Comparison of ENCODE assay signal across 22 cellular contexts in genomic region chr12:69885656-69886055, GRCh38.
DNase-seq lines count a peak whose midpoint lies in the region; ATAC-seq and TF ChIP-seq lines count a peak whose summit lies in the region.
"Had no signal": no experiment of that assay in that cellular context is flagged by ENCODE, and none has a peak within 500 bp of the region (broad histone marks: within the 10 kb centered on the region; RNA-seq: fewer than 3 reads in every experiment).

No MANE protein-coding gene starts in this region.

- H3K9me2 ChIP-seq in DOHH2 (replicated peaks; ENCODE audit: control insufficient read depth, low read length) (no peaks in the 10 kb centered on the region), Loucy (replicated peaks; ENCODE audit: low read depth, low read length) (no peaks in the 10 kb centered on the region)

- H3K4me3 ChIP-seq in DOHH2 (ENCODE audit: low read length) (0 out of 2 replicates have a peak overlapping the region, but pooled peaks have one; percentile 5), Loucy (ENCODE audit: low read length, poor library complexity, severe bottlenecking) (no peak overlapping the region)
- H3K4me3 ChIP-seq in CD8-positive, alpha-beta T cell (ENCODE audit: low read depth, low read length), result no peak overlapping the region
- H3K4me3 ChIP-seq: hepatocyte, ovary, PC-9, sigmoid colon, SJSA1 had no signal

- H3K79me2 ChIP-seq in DOHH2 (ENCODE audit: control insufficient read depth, low read length) (no peaks in the 10 kb centered on the region), Loucy (ENCODE audit: insufficient read depth, low read length) (no peaks in the 10 kb centered on the region)
- H3K79me2 ChIP-seq: hepatocyte had no signal

- DNase-seq in left ventricle myocardium superior (no peak), HCEC 1CT (no peak)
- DNase-seq in CD8-positive, alpha-beta T cell, result no peak
- DNase-seq: activated CD4-positive, CD25-positive, alpha-beta regulatory T cell; activated CD8-positive, alpha-beta memory T cell treated with anti-CD3 and anti-CD28 coated beads for 24 hours; activated naive CD8-positive, alpha-beta T cell treated with anti-CD3 and anti-CD28 coated beads for 36 hours; endodermal cell; naive B cell; ovary; PC-9; sigmoid colon; stimulated activated naive CD8-positive, alpha-beta T cell treated with anti-CD3 and anti-CD28 coated beads, Interleukin-15, amount 100 ng/mL, for 72 hours; T-helper 2 cell had no signal

- no peak overlapping the region for H3K9ac ChIP-seq in Loucy (ENCODE audit: low read depth, low read length, poor library complexity, severe bottlenecking)

- H3K36me3 ChIP-seq in DOHH2 (ENCODE audit: control insufficient read depth, low read length) (no peaks in the 10 kb centered on the region), Loucy (ENCODE audit: insufficient read depth, low read length) (no peaks in the 10 kb centered on the region)
- no peaks in the 10 kb centered on the region for H3K36me3 ChIP-seq in CD8-positive, alpha-beta T cell (ENCODE audit: insufficient read depth, low read length)
- H3K36me3 ChIP-seq: ovary, sigmoid colon, SJSA1 had no signal

- TF ChIP-seq CTCF in DOHH2 (IDR thresholded peaks at IDR 0.05; ENCODE audit: low read depth, low read length, poor library complexity, severe bottlenecking) (no peak), Loucy (conservative IDR thresholded peaks at IDR 0.05; ENCODE audit: low read length) (no peak)
- TF ChIP-seq CTCF in CD8-positive, alpha-beta T cell (IDR thresholded peaks at IDR 0.05), result no peak

- peaks cover 24% of the 10 kb centered on the region for H3K4me1 ChIP-seq in DOHH2 (ENCODE audit: control insufficient read depth, low read length)
- no peaks in the 10 kb centered on the region for H3K4me1 ChIP-seq in Loucy (ENCODE audit: insufficient read depth, low read length, poor library complexity, severe bottlenecking)
- no peaks in the 10 kb centered on the region for H3K4me1 ChIP-seq in CD8-positive, alpha-beta T cell (ENCODE audit: insufficient read depth, low read length)
- H3K4me1 ChIP-seq: sigmoid colon, SJSA1 had no signal

- H3K4me1 Mint-ChIP-seq in CD8-positive, alpha-beta T cell (ENCODE audit: low read depth), result no peaks in the 10 kb centered on the region
- H3K4me1 Mint-ChIP-seq: activated naive CD8-positive, alpha-beta T cell treated with anti-CD3 and anti-CD28 coated beads for 36 hours; endodermal cell; naive B cell; stimulated activated naive CD8-positive, alpha-beta T cell treated with anti-CD3 and anti-CD28 coated beads, Interleukin-15, amount 100 ng/mL, for 72 hours had no signal

- no peaks in the 10 kb centered on the region for H4K20me1 ChIP-seq in DOHH2 (ENCODE audit: control insufficient read depth, insufficient read depth, low read depth, low read length)
- H4K20me1 ChIP-seq in Loucy (ENCODE audit: insufficient read depth, low read length, poor library complexity, severe bottlenecking), result no peaks in the 10 kb centered on the region

- intact Hi-C loops in left ventricle myocardium superior (cut with micrococcal nuclease), result no loop called here
- intact Hi-C loops in CD8-positive, alpha-beta T cell (cut with DNase I, micrococcal nuclease), result no loop called here

- peak overlapping the region; percentile 28 for H3K4me2 ChIP-seq in DOHH2 (ENCODE audit: low read length)
- H3K4me2 ChIP-seq in Loucy (ENCODE audit: low read depth, low read length, poor library complexity, severe bottlenecking), result no peak overlapping the region
- H3K4me2 ChIP-seq: hepatocyte, PC-9 had no signal

- no peak overlapping the region for H3K27ac Mint-ChIP-seq in CD8-positive, alpha-beta T cell
- H3K27ac Mint-ChIP-seq: activated naive CD8-positive, alpha-beta T cell treated with anti-CD3 and anti-CD28 coated beads for 36 hours; endodermal cell; stimulated activated naive CD8-positive, alpha-beta T cell treated with anti-CD3 and anti-CD28 coated beads, Interleukin-15, amount 100 ng/mL, for 72 hours; type B pancreatic cell had no signal

- ATAC-seq in GM18861 (IDR thresholded peaks at IDR 0.05; ENCODE audit: unreplicated experiment) (peak; percentile 72), HG02885 (IDR thresholded peaks at IDR 0.05; ENCODE audit: poor library complexity, unreplicated experiment) (peak; percentile 90), left ventricle myocardium superior (no peak), HG02970 (IDR thresholded peaks at IDR 0.05; ENCODE audit: low FRiP score, unreplicated experiment) (no peak)
- no peak for ATAC-seq in CD8-positive, alpha-beta T cell
- ATAC-seq: stimulated activated naive CD8-positive, alpha-beta T cell treated with anti-CD3 and anti-CD28 coated beads, Interleukin-15, amount 100 ng/mL, for 72 hours had no signal

- H3K9me3 ChIP-seq in DOHH2 (ENCODE audit: control insufficient read depth, insufficient read depth, low read length), result no peaks in the 10 kb centered on the region
- H3K9me3 ChIP-seq in Loucy (ENCODE audit: insufficient read depth, low read depth, low read length), result no peaks in the 10 kb centered on the region
- no peaks in the 10 kb centered on the region for H3K9me3 ChIP-seq in CD8-positive, alpha-beta T cell (ENCODE audit: low read length)
- H3K9me3 ChIP-seq: ovary, sigmoid colon, SJSA1 had no signal

- H3K27me3 ChIP-seq in DOHH2 (ENCODE audit: control insufficient read depth, low read length) (no peaks in the 10 kb centered on the region), Loucy (ENCODE audit: insufficient read depth, low read length, poor library complexity, severe bottlenecking) (no peaks in the 10 kb centered on the region)
- H3K27me3 ChIP-seq in CD8-positive, alpha-beta T cell (ENCODE audit: insufficient read depth, low read length), result no peaks in the 10 kb centered on the region
- H3K27me3 ChIP-seq: hepatocyte, ovary, sigmoid colon, SJSA1 had no signal

- H3K27me3 Mint-ChIP-seq in CD8-positive, alpha-beta T cell (ENCODE audit: low read depth), result peaks cover 7% of the 10 kb centered on the region
- H3K27me3 Mint-ChIP-seq: stimulated activated naive CD8-positive, alpha-beta T cell treated with anti-CD3 and anti-CD28 coated beads, Interleukin-15, amount 100 ng/mL, for 72 hours; type B pancreatic cell had no signal

- POLR2A ChIA-PET in CD8-positive, alpha-beta T cell (lab: Charles Lee), result no interaction called here

- no peak overlapping the region for H3K4me3 Mint-ChIP-seq in CD8-positive, alpha-beta T cell
- H3K4me3 Mint-ChIP-seq: activated naive CD8-positive, alpha-beta T cell treated with anti-CD3 and anti-CD28 coated beads for 36 hours; endodermal cell; naive B cell; stimulated activated naive CD8-positive, alpha-beta T cell treated with anti-CD3 and anti-CD28 coated beads, Interleukin-15, amount 100 ng/mL, for 72 hours; type B pancreatic cell had no signal

- no peaks in the 10 kb centered on the region for H3K9me3 Mint-ChIP-seq in CD8-positive, alpha-beta T cell
- H3K9me3 Mint-ChIP-seq: activated naive CD8-positive, alpha-beta T cell treated with anti-CD3 and anti-CD28 coated beads for 36 hours; endodermal cell; naive B cell; stimulated activated naive CD8-positive, alpha-beta T cell treated with anti-CD3 and anti-CD28 coated beads, Interleukin-15, amount 100 ng/mL, for 72 hours; type B pancreatic cell had no signal

- CTCF ChIA-PET in CD8-positive, alpha-beta T cell (lab: Charles Lee), result interaction anchor here (1.0 to 3.7 kb wide), 3 partner anchors 15 to 844 kb away, joined by 3 to 22 read pairs (median 4); no protein-coding TSS in a partner anchor

- no peaks in the 10 kb centered on the region for H3F3A ChIP-seq in DOHH2 (ENCODE audit: control insufficient read depth, insufficient read depth)
- H3F3A ChIP-seq in Loucy (ENCODE audit: low read depth), result no peaks in the 10 kb centered on the region

- 0 out of 2 replicates have a peak overlapping the region, but pooled peaks have one; percentile 0 for H3K27ac ChIP-seq in DOHH2 (ENCODE audit: low read depth, low read length)
- H3K27ac ChIP-seq in CD8-positive, alpha-beta T cell (ENCODE audit: low read depth, low read length), result no peak overlapping the region
- H3K27ac ChIP-seq: C4-2B, hepatocyte, ovary, PC-9, sigmoid colon, SJSA1 had no signal

- H2AFZ ChIP-seq in Loucy (ENCODE audit: low read length), result peak overlapping the region; percentile 13; the same call in 1 of the 2 replicates
- H2AFZ ChIP-seq: hepatocyte, PC-9 had no signal

- H3K36me3 Mint-ChIP-seq in CD8-positive, alpha-beta T cell, result no peaks in the 10 kb centered on the region
- H3K36me3 Mint-ChIP-seq: activated naive CD8-positive, alpha-beta T cell treated with anti-CD3 and anti-CD28 coated beads for 36 hours; naive B cell; type B pancreatic cell had no signal

Comparison
In these comparisons a context has a peak if more than half of its experiments do, and no peak if none do; other contexts are left out.
1. ATAC-seq: peak in GM18861 (single experiment) and HG02885 (single experiment); none in left ventricle myocardium superior (single experiment), CD8-positive, alpha-beta T cell (single experiment) and HG02970 (single experiment).